In the genomic region with DNA sequence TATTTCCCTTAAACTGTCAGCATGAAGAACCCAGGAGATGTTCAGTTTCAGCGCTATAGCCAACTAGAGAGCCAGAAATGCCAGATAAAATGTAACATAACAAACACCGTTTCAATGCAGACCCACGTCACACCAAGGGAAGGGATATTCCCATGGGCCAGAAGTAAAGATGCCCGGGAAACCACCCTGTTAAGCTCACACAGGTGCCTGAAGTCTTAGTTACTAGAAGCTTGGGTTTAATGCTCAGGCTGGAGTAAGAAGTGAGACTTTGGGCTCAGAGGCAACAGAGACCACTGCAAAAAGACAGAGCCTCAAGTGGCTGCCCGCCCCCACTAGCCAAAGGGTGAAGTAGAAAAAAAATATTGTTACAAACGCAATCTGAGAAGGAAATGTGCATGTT, we compare ENCODE assay signal across 13 cellular contexts. TPM values are rescaled to one million over a fixed set of nuclear protein-coding genes. Genes with fewer than 3 reads are reported as not detected.
DNase-seq lines count a peak whose midpoint lies in the region; ATAC-seq and TF ChIP-seq lines count a peak whose summit lies in the region.
"Had no signal": no experiment of that assay in that cellular context is flagged by ENCODE, and none has a peak within 500 bp of the region (broad histone marks: within the 10 kb centered on the region; RNA-seq: fewer than 3 reads in every experiment).

No MANE protein-coding gene starts in this region.

- H3K9me3 ChIP-seq in MM.1S (replicated peaks; ENCODE audit: insufficient read depth, low read length), result no peaks in the 10 kb centered on the region
- H3K9me3 ChIP-seq: pancreas, thoracic aorta had no signal

- peaks cover 41% of the 10 kb centered on the region for H3K4me1 ChIP-seq in MM.1S (ENCODE audit: low read length)
- H3K4me1 ChIP-seq: pancreas had no signal

- peaks cover 34% of the 10 kb centered on the region for H3F3A ChIP-seq in MM.1S (ENCODE audit: insufficient read depth, low read length)

- peaks cover 57% of the 10 kb centered on the region for H3K4me1 Mint-ChIP-seq in activated CD4-positive, alpha-beta T cell treated with anti-CD3 and anti-CD28 coated beads, Interleukin-2, amount 10 ng/mL, durations not matched to agents 7 days and 5 days
- H3K4me1 Mint-ChIP-seq in activated naive CD8-positive, alpha-beta T cell treated with anti-CD3 and anti-CD28 coated beads for 36 hours, result peaks cover 73% of the 10 kb centered on the region
- H3K4me1 Mint-ChIP-seq in stimulated activated effector memory CD8-positive, alpha-beta T cell treated with anti-CD3 and anti-CD28 coated beads, Interleukin-12 subunit alpha, Interleukin-12 subunit beta, amount 100 ng/mL, for 72 hours, result peaks cover 57% of the 10 kb centered on the region

- peak overlapping the region; percentile 100 for H3K27ac ChIP-seq in MM.1S (ENCODE audit: low read length)
- H3K27ac ChIP-seq: epithelial cell of prostate, pancreas, thoracic aorta had no signal

- POLR2A ChIA-PET in activated CD4-positive, alpha-beta T cell treated with anti-CD3 and anti-CD28 coated beads, Interleukin-2, amount 10 ng/mL, durations not matched to agents 7 days and 5 days (lab: Charles Lee), result interaction anchor here (0.7 kb wide), 1 partner anchor 71 kb away, joined by 4 read pairs; a partner anchor contains a TSS

- H2AFZ ChIP-seq in MM.1S (ENCODE audit: low read length), result no peak overlapping the region

- no peak overlapping the region for H3K4me3 Mint-ChIP-seq in activated CD4-positive, alpha-beta T cell treated with anti-CD3 and anti-CD28 coated beads, Interleukin-2, amount 10 ng/mL, durations not matched to agents 7 days and 5 days
- H3K4me3 Mint-ChIP-seq in activated naive CD8-positive, alpha-beta T cell treated with anti-CD3 and anti-CD28 coated beads for 36 hours, result no peak overlapping the region
- no peak overlapping the region for H3K4me3 Mint-ChIP-seq in stimulated activated effector memory CD8-positive, alpha-beta T cell treated with anti-CD3 and anti-CD28 coated beads, Interleukin-12 subunit alpha, Interleukin-12 subunit beta, amount 100 ng/mL, for 72 hours
- H3K4me3 Mint-ChIP-seq: mesothelial cell of epicardium had no signal

- H3K9me2 ChIP-seq in MM.1S (replicated peaks; ENCODE audit: insufficient read depth, low read length), result no peaks in the 10 kb centered on the region

- no peaks in the 10 kb centered on the region for H3K27me3 Mint-ChIP-seq in activated CD4-positive, alpha-beta T cell treated with anti-CD3 and anti-CD28 coated beads, Interleukin-2, amount 10 ng/mL, durations not matched to agents 7 days and 5 days
- H3K27me3 Mint-ChIP-seq in activated naive CD8-positive, alpha-beta T cell treated with anti-CD3 and anti-CD28 coated beads for 36 hours, result no peaks in the 10 kb centered on the region

- DNase-seq in activated CD4-positive, alpha-beta T cell treated with anti-CD3 and anti-CD28 coated beads, Interleukin-2, amount 10 ng/mL, durations not matched to agents 7 days and 5 days, result no peak
- DNase-seq in activated CD4-positive, alpha-beta T cell treated with anti-CD3 and anti-CD28 coated beads, Interleukin-2, amount 50 U/mL, for 48 hours, result no peak
- DNase-seq in MM.1S (no peak), occipital lobe (lab: John Stamatoyannopoulos, UW) (no peak), cerebellar nuclear complex (lab: John Stamatoyannopoulos, UW) (no peak)
- DNase-seq in activated naive CD8-positive, alpha-beta T cell treated with anti-CD3 and anti-CD28 coated beads for 36 hours, result no peak
- no peak for DNase-seq in stimulated activated effector memory CD8-positive, alpha-beta T cell treated with anti-CD3 and anti-CD28 coated beads, Interleukin-12 subunit alpha, Interleukin-12 subunit beta, amount 100 ng/mL, for 72 hours (ENCODE audit: low spot score in 2 of 2)
- DNase-seq: NCI-H226, pancreas had no signal

- H3K9ac ChIP-seq in MM.1S (ENCODE audit: low read length), result peak overlapping the region; percentile 72

- H3K27ac Mint-ChIP-seq in activated CD4-positive, alpha-beta T cell treated with anti-CD3 and anti-CD28 coated beads, Interleukin-2, amount 10 ng/mL, durations not matched to agents 7 days and 5 days, result peak overlapping the region; percentile 93
- H3K27ac Mint-ChIP-seq in activated naive CD8-positive, alpha-beta T cell treated with anti-CD3 and anti-CD28 coated beads for 36 hours, result peak overlapping the region; percentile 60
- H3K27ac Mint-ChIP-seq in stimulated activated effector memory CD8-positive, alpha-beta T cell treated with anti-CD3 and anti-CD28 coated beads, Interleukin-12 subunit alpha, Interleukin-12 subunit beta, amount 100 ng/mL, for 72 hours, result peak overlapping the region; percentile 50
- H3K27ac Mint-ChIP-seq: mesothelial cell of epicardium had no signal

- H3K36me3 ChIP-seq in MM.1S (replicated peaks; ENCODE audit: insufficient read depth, low read length), result no peaks in the 10 kb centered on the region
- H3K36me3 ChIP-seq: pancreas had no signal

- H3K27me3 ChIP-seq in MM.1S (replicated peaks; ENCODE audit: insufficient read depth, low read length), result no peaks in the 10 kb centered on the region
- H3K27me3 ChIP-seq: pancreas had no signal

- peak overlapping the region; percentile 59; the same call in 1 of the 2 replicates for H3K4me2 ChIP-seq in MM.1S (ENCODE audit: low read depth, low read length)

- CTCF ChIA-PET in activated CD4-positive, alpha-beta T cell treated with anti-CD3 and anti-CD28 coated beads, Interleukin-2, amount 10 ng/mL, durations not matched to agents 7 days and 5 days (lab: Charles Lee), result interaction anchor here (0.8 to 3.0 kb wide), 7 partner anchors 9 to 63 kb away, joined by 3 to 10 read pairs (median 4); no protein-coding TSS in a partner anchor

- TF ChIP-seq CTCF in MM.1S (IDR thresholded peaks at IDR 0.05; ENCODE audit: low read length), result no peak

- no peak for ATAC-seq in stimulated activated effector memory CD8-positive, alpha-beta T cell treated with anti-CD3 and anti-CD28 coated beads, Interleukin-12 subunit alpha, Interleukin-12 subunit beta, amount 100 ng/mL, for 72 hours
- no peak for ATAC-seq in GM21390 (IDR thresholded peaks at IDR 0.05; ENCODE audit: unreplicated experiment)

- peaks cover 54% of the 10 kb centered on the region for H3K79me2 ChIP-seq in MM.1S (ENCODE audit: low read length)

- peaks cover 69% of the 10 kb centered on the region for H3K36me3 Mint-ChIP-seq in activated CD4-positive, alpha-beta T cell treated with anti-CD3 and anti-CD28 coated beads, Interleukin-2, amount 10 ng/mL, durations not matched to agents 7 days and 5 days (ENCODE audit: low read depth)
- H3K36me3 Mint-ChIP-seq in activated naive CD8-positive, alpha-beta T cell treated with anti-CD3 and anti-CD28 coated beads for 36 hours, result peaks cover 55% of the 10 kb centered on the region
- H3K36me3 Mint-ChIP-seq in stimulated activated effector memory CD8-positive, alpha-beta T cell treated with anti-CD3 and anti-CD28 coated beads, Interleukin-12 subunit alpha, Interleukin-12 subunit beta, amount 100 ng/mL, for 72 hours, result peaks cover 96% of the 10 kb centered on the region
- H3K36me3 Mint-ChIP-seq: mesothelial cell of epicardium had no signal

- no peaks in the 10 kb centered on the region for H3K9me3 Mint-ChIP-seq in activated CD4-positive, alpha-beta T cell treated with anti-CD3 and anti-CD28 coated beads, Interleukin-2, amount 10 ng/mL, durations not matched to agents 7 days and 5 days
- no peaks in the 10 kb centered on the region for H3K9me3 Mint-ChIP-seq in activated naive CD8-positive, alpha-beta T cell treated with anti-CD3 and anti-CD28 coated beads for 36 hours
- no peaks in the 10 kb centered on the region for H3K9me3 Mint-ChIP-seq in stimulated activated effector memory CD8-positive, alpha-beta T cell treated with anti-CD3 and anti-CD28 coated beads, Interleukin-12 subunit alpha, Interleukin-12 subunit beta, amount 100 ng/mL, for 72 hours
- H3K9me3 Mint-ChIP-seq: mesothelial cell of epicardium had no signal

- no peaks in the 10 kb centered on the region for H4K20me1 ChIP-seq in MM.1S (ENCODE audit: insufficient read depth, low read length)

- H3K4me3 ChIP-seq in MM.1S (ENCODE audit: low read length), result no peak overlapping the region
- H3K4me3 ChIP-seq: pancreas, thoracic aorta had no signal

RNA-seq across cellular contexts. Expression of a gene that starts 52.3 kb away (rescaled TPM):
- 10 to 100 TPM; 81.0 to 95.8 TPM for total RNA-seq in activated CD4-positive, alpha-beta T cell treated with anti-CD3 and anti-CD28 coated beads, Interleukin-2, amount 10 ng/mL, durations not matched to agents 7 days and 5 days
- total RNA-seq in activated naive CD8-positive, alpha-beta T cell treated with anti-CD3 and anti-CD28 coated beads for 36 hours, result 10 to 100 TPM; 38.0 to 38.8 TPM
- total RNA-seq in occipital lobe, result 2.2 TPM

Comparison
In these comparisons a context has a peak if more than half of its experiments do, and no peak if none do; other contexts are left out.
1. RNA of a gene that starts 52.3 kb away (total RNA-seq): 81.0 to 95.8 TPM in activated CD4-positive, alpha-beta T cell treated with anti-CD3 and anti-CD28 coated beads, Interleukin-2, amount 10 ng/mL, durations not matched to agents 7 days and 5 days and 38.0 to 38.8 TPM in activated naive CD8-positive, alpha-beta T cell treated with anti-CD3 and anti-CD28 coated beads for 36 hours; 2.2 TPM in occipital lobe (single experiment); every median in the first group is over 10 times any median in the second.
2. Peak in every context shown above with its lines, with median percentiles within 50 percentile points of each other: H3K27ac Mint-ChIP-seq.